8 cellular contexts compared by ENCODE assay signal in genomic region chr17:78708510-78708973, GRCh38.
A peak's percentile ranks its signal among the peaks of the same experiment; 100 is the strongest.
DNase-seq lines count a peak whose midpoint lies in the region; ATAC-seq lines count a peak whose summit lies in the region.

No MANE protein-coding gene starts in this region.

- peak; percentile 38 for DNase-seq in GF-D8 (lab: John Stamatoyannopoulos, UW)
- DNase-seq in HT1080 (ENCODE audit: low read depth), result peak; percentile 66
- peak; percentile 63 for DNase-seq in NT2/D1 (ENCODE audit: low read depth, low spot score)
- peak; percentile 36 for DNase-seq in activated T-cell treated with anti-CD3 and anti-CD28 coated beads for 4 hours
- peak; percentile 33 for DNase-seq in naive B cell
- DNase-seq in stimulated activated naive CD8-positive, alpha-beta T cell treated with anti-CD3 and anti-CD28 coated beads, Interleukin-15, Interleukin-2, amounts not matched to agents 100 U/mL and 50 U/mL, for 24 hours, result peak; percentile 68

- no peaks in the 10 kb centered on the region for H3K9me3 ChIP-seq in NT2/D1 (ENCODE audit: insufficient read depth, low read length)

- no peaks in the 10 kb centered on the region for H3K4me1 ChIP-seq in NT2/D1 (ENCODE audit: insufficient read depth, insufficient read length)

- ATAC-seq in esophagus mucosa (peak; percentile 63), naive B cell (ENCODE audit: low read depth in 2 of 2) (peak; percentile 54 to 77), HG03280 (IDR thresholded peaks at IDR 0.05; ENCODE audit: unreplicated experiment) (no peak)
- ATAC-seq in stimulated activated naive CD8-positive, alpha-beta T cell treated with anti-CD3 and anti-CD28 coated beads, Interleukin-15, Interleukin-2, amounts not matched to agents 100 U/mL and 50 U/mL, for 24 hours, result peak; percentile 69

- peak overlapping the region; percentile 67 to 97 (median 94) for H3K27ac Mint-ChIP-seq in naive B cell

- H3K9ac ChIP-seq in NT2/D1 (ENCODE audit: insufficient read length, low read depth), result no peak overlapping the region

- peaks cover 2% of the 10 kb centered on the region in 2 donors for H3K36me3 Mint-ChIP-seq in naive B cell

- no peak overlapping the region for H3K4me3 ChIP-seq in NT2/D1 (ENCODE audit: insufficient read length, low read depth)

- no peaks in the 10 kb centered on the region for H3K27me3 Mint-ChIP-seq in naive B cell

- no peaks in the 10 kb centered on the region for H3K9me3 Mint-ChIP-seq in naive B cell

- no peaks in the 10 kb centered on the region for H3K27me3 ChIP-seq in NT2/D1 (ENCODE audit: insufficient read depth, insufficient read length)

- peaks cover 39 to 64% (median 43%) of the 10 kb centered on the region in 3 donors for H3K4me1 Mint-ChIP-seq in naive B cell

- H3K36me3 ChIP-seq in NT2/D1 (ENCODE audit: insufficient read depth, insufficient read length, low read length), result peaks cover 4% of the 10 kb centered on the region

- H3K4me3 Mint-ChIP-seq in naive B cell, result peak overlapping the region; percentile 5 to 84 (median 64)
